In the genomic region with DNA sequence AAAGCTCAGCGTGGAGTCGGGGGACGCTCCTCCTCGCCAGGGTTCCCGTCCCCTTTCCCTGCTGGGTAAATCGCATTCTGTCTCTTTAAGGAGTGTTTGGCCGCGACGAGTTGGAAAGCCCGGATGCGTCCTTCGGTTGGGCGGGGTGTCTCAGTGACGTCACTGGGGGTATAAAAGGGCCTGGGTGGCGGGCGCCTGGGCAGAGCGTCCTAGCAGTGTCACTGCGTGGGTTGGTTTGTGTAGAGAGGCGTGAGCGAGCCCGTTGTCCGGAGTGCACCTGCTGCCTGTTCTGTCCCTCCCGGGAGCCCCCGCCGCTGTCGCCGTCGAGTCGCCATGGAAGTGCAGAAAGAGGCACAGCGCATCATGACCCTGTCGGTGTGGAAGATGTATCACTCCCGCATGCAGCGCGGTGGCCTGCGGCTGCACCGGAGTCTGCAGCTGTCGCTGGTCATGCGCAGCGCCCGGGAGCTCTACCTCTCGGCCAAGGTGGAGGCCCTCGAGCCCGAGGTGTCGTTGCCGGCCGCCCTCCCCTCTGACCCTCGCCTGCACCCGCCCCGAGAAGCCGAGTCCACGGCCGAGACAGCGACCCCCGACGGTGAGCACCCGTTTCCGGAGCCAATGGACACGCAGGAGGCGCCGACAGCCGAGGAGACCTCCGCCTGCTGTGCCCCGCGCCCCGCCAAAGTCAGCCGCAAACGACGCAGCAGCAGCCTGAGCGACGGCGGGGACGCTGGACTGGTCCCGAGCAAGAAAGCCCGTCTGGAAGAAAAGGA, we compare ENCODE assay signal across 1 cellular context.
A peak's percentile ranks its signal among the peaks of the same experiment; 100 is the strongest.
TF ChIP-seq lines count a peak whose summit lies in the region.

No MANE protein-coding gene starts in this region.

TF ChIP-seq in K562, 482 proteins besides CTCF, POLR2A, EP300 and RAD21 (continued from another document and continues in another):
- TF ChIP-seq ZBTB5 (IDR thresholded peaks at IDR 0.05) (no peak), CCAR2 (IDR thresholded peaks at IDR 0.05; ENCODE audit: low read depth, low read length) (no peak), ZNF121 (CRISPR knock-in tag; conservative IDR thresholded peaks at IDR 0.05) (no peak; the same call in 1 of the 2 replicates), ZNF217 (CRISPR knock-in tag; IDR thresholded peaks at IDR 0.05) (0 out of 2 replicates have a peak, but pooled peaks have one; percentile 22), ZNF124 (CRISPR knock-in tag; IDR thresholded peaks at IDR 0.05) (no peak), GTF2A2 (tag; IDR thresholded peaks at IDR 0.05) (peak; percentile 93), ZC3H11A (IDR thresholded peaks at IDR 0.05; ENCODE audit: low read depth, low read length) (no peak), ZNF239 (CRISPR knock-in tag; IDR thresholded peaks at IDR 0.05) (no peak), GMEB1 (CRISPR knock-in tag; IDR thresholded peaks at IDR 0.05) (peak; percentile 49; the same call in 1 of the 2 replicates), ZNF263 (CRISPR knock-in tag; IDR thresholded peaks at IDR 0.05; ENCODE audit: borderline replicate concordance) (peak; percentile 46), CBFB (CRISPR knock-in tag; IDR thresholded peaks at IDR 0.05) (0 out of 2 replicates have a peak, but pooled peaks have one; percentile 25), CAMTA2 (CRISPR knock-in tag; conservative IDR thresholded peaks at IDR 0.05) (peak; percentile 69; the same call in 1 of the 2 replicates), SRSF9 (IDR thresholded peaks at IDR 0.05; ENCODE audit: borderline replicate concordance, low read depth, low read length) (no peak), DPF2 (IDR thresholded peaks at IDR 0.05) (no peak), SREBF1 (IDR thresholded peaks at IDR 0.05; ENCODE audit: borderline replicate concordance, low read depth, low read length) (no peak), SRSF1 (IDR thresholded peaks at IDR 0.05; ENCODE audit: low read depth, low read length) (peak; percentile 92; the same call in 1 of the 2 replicates), CHD1 (IDR thresholded peaks at IDR 0.05; ENCODE audit: low read length) (peak; percentile 88), PTRF (tag; IDR thresholded peaks at IDR 0.05) (no peak), PRMT5 (CRISPR knock-in tag; IDR thresholded peaks at IDR 0.05) (0 out of 2 replicates have a peak, but pooled peaks have one; percentile 36), NR4A1 (CRISPR knock-in tag; IDR thresholded peaks at IDR 0.05) (no peak), NR4A1 (tag; IDR thresholded peaks at IDR 0.05) (0 out of 2 replicates have a peak, but pooled peaks have one; percentile 72), NR2F6 (CRISPR knock-in tag; IDR thresholded peaks at IDR 0.05) (peak; percentile 80; the same call in 1 of the 2 replicates), ZNF143 (CRISPR knock-in tag; IDR thresholded peaks at IDR 0.05) (no peak), TARDBP (IDR thresholded peaks at IDR 0.05) (peak; percentile 73; the same call in 1 of the 2 replicates), TCFL5 (CRISPR knock-in tag; conservative IDR thresholded peaks at IDR 0.05) (no peak), IRF2 (CRISPR knock-in tag; IDR thresholded peaks at IDR 0.05) (no peak), CBX3 (IDR thresholded peaks at IDR 0.05; ENCODE audit: borderline replicate concordance in 1 of 2, low read length in 2 of 2) (no peak; a peak in 1 of 3 replicates), PHB2 (IDR thresholded peaks at IDR 0.05; ENCODE audit: low read depth) (no peak), MNT (conservative IDR thresholded peaks at IDR 0.05) (peak; percentile 1 to 55; a peak in 3 of 4 replicates), ELF1 (tag; IDR thresholded peaks at IDR 0.05) (0 out of 2 replicates have a peak, but pooled peaks have one; percentile 23), NRF1 (conservative IDR thresholded peaks at IDR 0.05 in 1 of 2, IDR thresholded peaks at IDR 0.05 in 1 of 2) (peak; percentile 81 to 84), ZNF57 (CRISPR knock-in tag; IDR thresholded peaks at IDR 0.05) (no peak), MIER1 (IDR thresholded peaks at IDR 0.05; ENCODE audit: low read depth) (no peak), CBX2 (IDR thresholded peaks at IDR 0.05; ENCODE audit: insufficient read depth, low read length, poor library complexity, severe bottlenecking) (no peak), ZBTB1 (CRISPR knock-in tag; IDR thresholded peaks at IDR 0.05; ENCODE audit: borderline replicate concordance, low read depth) (peak; percentile 43; the same call in 1 of the 2 replicates), SAFB (IDR thresholded peaks at IDR 0.05; ENCODE audit: borderline replicate concordance, low read depth, low read length) (peak; percentile 86; the same call in 1 of the 2 replicates), NUFIP1 (IDR thresholded peaks at IDR 0.05; ENCODE audit: partially characterized antibody) (no peak), ZNF695 (CRISPR knock-in tag; IDR thresholded peaks at IDR 0.05) (no peak), ZC3H8 (IDR thresholded peaks at IDR 0.05) (no peak), CHCHD3 (CRISPR knock-in tag; IDR thresholded peaks at IDR 0.05) (no peak), MBD2 (IDR thresholded peaks at IDR 0.05; ENCODE audit: borderline replicate concordance, low read depth) (peak; percentile 89), POLR2H (tag; IDR thresholded peaks at IDR 0.05; ENCODE audit: low read depth) (peak; percentile 99), MCM5 (IDR thresholded peaks at IDR 0.05; ENCODE audit: low read depth) (no peak), TAF7 (tag; IDR thresholded peaks at IDR 0.05) (peak; percentile 97), ZNF561 (CRISPR knock-in tag; conservative IDR thresholded peaks at IDR 0.05) (no peak)
- TF ChIP-seq, protein P1, sequence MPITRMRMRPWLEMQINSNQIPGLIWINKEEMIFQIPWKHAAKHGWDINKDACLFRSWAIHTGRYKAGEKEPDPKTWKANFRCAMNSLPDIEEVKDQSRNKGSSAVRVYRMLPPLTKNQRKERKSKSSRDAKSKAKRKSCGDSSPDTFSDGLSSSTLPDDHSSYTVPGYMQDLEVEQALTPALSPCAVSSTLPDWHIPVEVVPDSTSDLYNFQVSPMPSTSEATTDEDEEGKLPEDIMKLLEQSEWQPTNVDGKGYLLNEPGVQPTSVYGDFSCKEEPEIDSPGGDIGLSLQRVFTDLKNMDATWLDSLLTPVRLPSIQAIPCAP (CRISPR knock-in tag; IDR thresholded peaks at IDR 0.05; ENCODE audit: borderline replicate concordance) = peak; percentile 90; the same call in 1 of the 2 replicates
- TF ChIP-seq, protein P2, sequence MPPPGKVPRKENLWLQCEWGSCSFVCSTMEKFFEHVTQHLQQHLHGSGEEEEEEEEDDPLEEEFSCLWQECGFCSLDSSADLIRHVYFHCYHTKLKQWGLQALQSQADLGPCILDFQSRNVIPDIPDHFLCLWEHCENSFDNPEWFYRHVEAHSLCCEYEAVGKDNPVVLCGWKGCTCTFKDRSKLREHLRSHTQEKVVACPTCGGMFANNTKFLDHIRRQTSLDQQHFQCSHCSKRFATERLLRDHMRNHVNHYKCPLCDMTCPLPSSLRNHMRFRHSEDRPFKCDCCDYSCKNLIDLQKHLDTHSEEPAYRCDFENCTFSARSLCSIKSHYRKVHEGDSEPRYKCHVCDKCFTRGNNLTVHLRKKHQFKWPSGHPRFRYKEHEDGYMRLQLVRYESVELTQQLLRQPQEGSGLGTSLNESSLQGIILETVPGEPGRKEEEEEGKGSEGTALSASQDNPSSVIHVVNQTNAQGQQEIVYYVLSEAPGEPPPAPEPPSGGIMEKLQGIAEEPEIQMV (tag; conservative IDR thresholded peaks at IDR 0.05; ENCODE audit: low read depth) = no peak
- TF ChIP-seq, protein P3, sequence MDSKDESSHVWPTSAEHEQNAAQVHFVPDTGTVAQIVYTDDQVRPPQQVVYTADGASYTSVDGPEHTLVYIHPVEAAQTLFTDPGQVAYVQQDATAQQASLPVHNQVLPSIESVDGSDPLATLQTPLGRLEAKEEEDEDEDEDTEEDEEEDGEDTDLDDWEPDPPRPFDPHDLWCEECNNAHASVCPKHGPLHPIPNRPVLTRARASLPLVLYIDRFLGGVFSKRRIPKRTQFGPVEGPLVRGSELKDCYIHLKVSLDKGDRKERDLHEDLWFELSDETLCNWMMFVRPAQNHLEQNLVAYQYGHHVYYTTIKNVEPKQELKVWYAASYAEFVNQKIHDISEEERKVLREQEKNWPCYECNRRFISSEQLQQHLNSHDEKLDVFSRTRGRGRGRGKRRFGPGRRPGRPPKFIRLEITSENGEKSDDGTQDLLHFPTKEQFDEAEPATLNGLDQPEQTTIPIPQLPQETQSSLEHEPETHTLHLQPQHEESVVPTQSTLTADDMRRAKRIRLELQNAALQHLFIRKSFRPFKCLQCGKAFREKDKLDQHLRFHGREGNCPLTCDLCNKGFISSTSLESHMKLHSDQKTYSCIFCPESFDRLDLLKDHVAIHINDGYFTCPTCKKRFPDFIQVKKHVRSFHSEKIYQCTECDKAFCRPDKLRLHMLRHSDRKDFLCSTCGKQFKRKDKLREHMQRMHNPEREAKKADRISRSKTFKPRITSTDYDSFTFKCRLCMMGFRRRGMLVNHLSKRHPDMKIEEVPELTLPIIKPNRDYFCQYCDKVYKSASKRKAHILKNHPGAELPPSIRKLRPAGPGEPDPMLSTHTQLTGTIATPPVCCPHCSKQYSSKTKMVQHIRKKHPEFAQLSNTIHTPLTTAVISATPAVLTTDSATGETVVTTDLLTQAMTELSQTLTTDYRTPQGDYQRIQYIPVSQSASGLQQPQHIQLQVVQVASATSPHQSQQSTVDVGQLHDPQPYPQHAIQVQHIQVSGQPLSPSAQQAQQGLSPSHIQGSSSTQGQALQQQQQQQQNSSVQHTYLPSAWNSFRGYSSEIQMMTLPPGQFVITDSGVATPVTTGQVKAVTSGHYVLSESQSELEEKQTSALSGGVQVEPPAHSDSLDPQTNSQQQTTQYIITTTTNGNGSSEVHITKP (IDR thresholded peaks at IDR 0.05; ENCODE audit: partially characterized antibody) = peak; percentile 25
- TF ChIP-seq, protein P4, sequence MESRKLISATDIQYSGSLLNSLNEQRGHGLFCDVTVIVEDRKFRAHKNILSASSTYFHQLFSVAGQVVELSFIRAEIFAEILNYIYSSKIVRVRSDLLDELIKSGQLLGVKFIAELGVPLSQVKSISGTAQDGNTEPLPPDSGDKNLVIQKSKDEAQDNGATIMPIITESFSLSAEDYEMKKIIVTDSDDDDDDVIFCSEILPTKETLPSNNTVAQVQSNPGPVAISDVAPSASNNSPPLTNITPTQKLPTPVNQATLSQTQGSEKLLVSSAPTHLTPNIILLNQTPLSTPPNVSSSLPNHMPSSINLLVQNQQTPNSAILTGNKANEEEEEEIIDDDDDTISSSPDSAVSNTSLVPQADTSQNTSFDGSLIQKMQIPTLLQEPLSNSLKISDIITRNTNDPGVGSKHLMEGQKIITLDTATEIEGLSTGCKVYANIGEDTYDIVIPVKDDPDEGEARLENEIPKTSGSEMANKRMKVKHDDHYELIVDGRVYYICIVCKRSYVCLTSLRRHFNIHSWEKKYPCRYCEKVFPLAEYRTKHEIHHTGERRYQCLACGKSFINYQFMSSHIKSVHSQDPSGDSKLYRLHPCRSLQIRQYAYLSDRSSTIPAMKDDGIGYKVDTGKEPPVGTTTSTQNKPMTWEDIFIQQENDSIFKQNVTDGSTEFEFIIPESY (CRISPR knock-in tag; IDR thresholded peaks at IDR 0.05) = peak; percentile 44
- TF ChIP-seq, protein P5, sequence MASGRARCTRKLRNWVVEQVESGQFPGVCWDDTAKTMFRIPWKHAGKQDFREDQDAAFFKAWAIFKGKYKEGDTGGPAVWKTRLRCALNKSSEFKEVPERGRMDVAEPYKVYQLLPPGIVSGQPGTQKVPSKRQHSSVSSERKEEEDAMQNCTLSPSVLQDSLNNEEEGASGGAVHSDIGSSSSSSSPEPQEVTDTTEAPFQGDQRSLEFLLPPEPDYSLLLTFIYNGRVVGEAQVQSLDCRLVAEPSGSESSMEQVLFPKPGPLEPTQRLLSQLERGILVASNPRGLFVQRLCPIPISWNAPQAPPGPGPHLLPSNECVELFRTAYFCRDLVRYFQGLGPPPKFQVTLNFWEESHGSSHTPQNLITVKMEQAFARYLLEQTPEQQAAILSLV (tag; IDR thresholded peaks at IDR 0.05) = no peak
- TF ChIP-seq, protein P6, sequence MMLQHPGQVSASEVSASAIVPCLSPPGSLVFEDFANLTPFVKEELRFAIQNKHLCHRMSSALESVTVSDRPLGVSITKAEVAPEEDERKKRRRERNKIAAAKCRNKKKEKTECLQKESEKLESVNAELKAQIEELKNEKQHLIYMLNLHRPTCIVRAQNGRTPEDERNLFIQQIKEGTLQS (IDR thresholded peaks at IDR 0.05) = peak; percentile 97
- TF ChIP-seq, protein P6 (CRISPR knock-in tag; conservative IDR thresholded peaks at IDR 0.05) = peak; percentile 74; the same call in 1 of the 2 replicates
